Comparison of ENCODE assay signal across 8 cellular contexts in genomic region chr1:12161662-12162458, GRCh38. TPM values are rescaled to one million over a fixed set of nuclear protein-coding genes. Genes with fewer than 3 reads are reported as not detected.
DNase-seq lines count a peak whose midpoint lies in the region; ATAC-seq lines count a peak whose summit lies in the region.

No MANE protein-coding gene starts in this region.

- peaks cover 73% of the 10 kb centered on the region for H3K4me1 Mint-ChIP-seq in activated CD4-positive, alpha-beta T cell treated with anti-CD3 and anti-CD28 coated beads for 36 hours
- H3K4me1 Mint-ChIP-seq in stimulated activated memory B cell treated with anti-CD40 and anti-IgM and Interleukin-4, amounts not matched to agents 10 μg/mL and 1 μg/mL and 100 μg/mL, for 72 hours: peaks cover 89% of the 10 kb centered on the region

- H3K27ac ChIP-seq in KOPT-K1 (ENCODE audit: low read depth, low read length, poor library complexity, severe bottlenecking): peak overlapping the region; percentile 61

- peak overlapping the region; percentile 91 for H3K27ac Mint-ChIP-seq in activated CD4-positive, alpha-beta T cell treated with anti-CD3 and anti-CD28 coated beads for 36 hours
- H3K27ac Mint-ChIP-seq in stimulated activated memory B cell treated with anti-CD40 and anti-IgM and Interleukin-4, amounts not matched to agents 10 μg/mL and 1 μg/mL and 100 μg/mL, for 72 hours: peak overlapping the region; percentile 92

- intact Hi-C loops in activated CD4-positive, alpha-beta T cell treated with anti-CD3 and anti-CD28 coated beads for 36 hours (cut with DNase I, micrococcal nuclease): loop anchor here (1.0 to 5.0 kb wide), 3 partner anchors 16 to 134 kb away; no protein-coding TSS in a partner anchor

- H3K36me3 Mint-ChIP-seq in activated CD4-positive, alpha-beta T cell treated with anti-CD3 and anti-CD28 coated beads for 36 hours (ENCODE audit: low read depth): peaks cover 2% of the 10 kb centered on the region
- no peaks in the 10 kb centered on the region for H3K36me3 Mint-ChIP-seq in stimulated activated memory B cell treated with anti-CD40 and anti-IgM and Interleukin-4, amounts not matched to agents 10 μg/mL and 1 μg/mL and 100 μg/mL, for 72 hours

- peaks cover 2% of the 10 kb centered on the region for H3K9me3 Mint-ChIP-seq in activated CD4-positive, alpha-beta T cell treated with anti-CD3 and anti-CD28 coated beads for 36 hours (ENCODE audit: low read depth)
- H3K9me3 Mint-ChIP-seq in stimulated activated memory B cell treated with anti-CD40 and anti-IgM and Interleukin-4, amounts not matched to agents 10 μg/mL and 1 μg/mL and 100 μg/mL, for 72 hours: peaks cover 3% of the 10 kb centered on the region

- peak; percentile 82 for ATAC-seq in GM21723 (IDR thresholded peaks at IDR 0.05; ENCODE audit: unreplicated experiment)
- ATAC-seq in activated CD4-positive, alpha-beta T cell treated with anti-CD3 and anti-CD28 coated beads for 36 hours: peak; percentile 84
- peak; percentile 92 for ATAC-seq in stimulated activated memory B cell treated with anti-CD40 and anti-IgM and Interleukin-4, amounts not matched to agents 10 μg/mL and 1 μg/mL and 100 μg/mL, for 72 hours

- no peaks in the 10 kb centered on the region for H3K9me3 ChIP-seq in KOPT-K1 (ENCODE audit: insufficient read depth, low read length, poor library complexity, severe bottlenecking)

- no peaks in the 10 kb centered on the region for H3K36me3 ChIP-seq in KOPT-K1 (ENCODE audit: insufficient read depth, low read length)

- POLR2A ChIA-PET in activated CD4-positive, alpha-beta T cell treated with anti-CD3 and anti-CD28 coated beads for 36 hours (lab: Charles Lee): interaction anchor here (0.5 to 2.3 kb wide), 6 partner anchors 16 to 254 kb away, joined by 3 to 7 read pairs (median 4); no protein-coding TSS in a partner anchor

- peak; percentile 92 for DNase-seq in ELR (ENCODE audit: low read depth)
- DNase-seq in activated CD4-positive, alpha-beta T cell treated with anti-CD3 and anti-CD28 coated beads for 36 hours: peak; percentile 89
- peak; percentile 95 for DNase-seq in dermis blood vessel endothelial cell
- DNase-seq in mucosa of gallbladder (ENCODE audit: low spot score): peak; percentile 86
- DNase-seq in ecto neural progenitor cell (ENCODE audit: low spot score): no peak

- peak overlapping the region; percentile 15 for H3K4me3 Mint-ChIP-seq in activated CD4-positive, alpha-beta T cell treated with anti-CD3 and anti-CD28 coated beads for 36 hours
- peak overlapping the region; percentile 35 for H3K4me3 Mint-ChIP-seq in stimulated activated memory B cell treated with anti-CD40 and anti-IgM and Interleukin-4, amounts not matched to agents 10 μg/mL and 1 μg/mL and 100 μg/mL, for 72 hours

- CTCF ChIA-PET in activated CD4-positive, alpha-beta T cell treated with anti-CD3 and anti-CD28 coated beads for 36 hours (lab: Charles Lee): interaction anchor here (1.0 to 2.6 kb wide), 3 partner anchors 10 to 37 kb away, joined by 3 to 9 read pairs (median 4); no protein-coding TSS in a partner anchor

- no peaks in the 10 kb centered on the region for H3K27me3 Mint-ChIP-seq in activated CD4-positive, alpha-beta T cell treated with anti-CD3 and anti-CD28 coated beads for 36 hours
- no peaks in the 10 kb centered on the region for H3K27me3 Mint-ChIP-seq in stimulated activated memory B cell treated with anti-CD40 and anti-IgM and Interleukin-4, amounts not matched to agents 10 μg/mL and 1 μg/mL and 100 μg/mL, for 72 hours

RNA-seq across cellular contexts. Expression of gene TNFRSF1B, which starts 4.9 kb away (rescaled TPM):
- total RNA-seq in activated CD4-positive, alpha-beta T cell treated with anti-CD3 and anti-CD28 coated beads for 36 hours: 100 to 1,000 TPM; 107 to 116 TPM
- total RNA-seq in dermis blood vessel endothelial cell (81.3 and 98.3 TPM in 2 replicates), mucosa of gallbladder (50.4 TPM)
